ENCODE assay signal across 13 cellular contexts in the genomic region with DNA sequence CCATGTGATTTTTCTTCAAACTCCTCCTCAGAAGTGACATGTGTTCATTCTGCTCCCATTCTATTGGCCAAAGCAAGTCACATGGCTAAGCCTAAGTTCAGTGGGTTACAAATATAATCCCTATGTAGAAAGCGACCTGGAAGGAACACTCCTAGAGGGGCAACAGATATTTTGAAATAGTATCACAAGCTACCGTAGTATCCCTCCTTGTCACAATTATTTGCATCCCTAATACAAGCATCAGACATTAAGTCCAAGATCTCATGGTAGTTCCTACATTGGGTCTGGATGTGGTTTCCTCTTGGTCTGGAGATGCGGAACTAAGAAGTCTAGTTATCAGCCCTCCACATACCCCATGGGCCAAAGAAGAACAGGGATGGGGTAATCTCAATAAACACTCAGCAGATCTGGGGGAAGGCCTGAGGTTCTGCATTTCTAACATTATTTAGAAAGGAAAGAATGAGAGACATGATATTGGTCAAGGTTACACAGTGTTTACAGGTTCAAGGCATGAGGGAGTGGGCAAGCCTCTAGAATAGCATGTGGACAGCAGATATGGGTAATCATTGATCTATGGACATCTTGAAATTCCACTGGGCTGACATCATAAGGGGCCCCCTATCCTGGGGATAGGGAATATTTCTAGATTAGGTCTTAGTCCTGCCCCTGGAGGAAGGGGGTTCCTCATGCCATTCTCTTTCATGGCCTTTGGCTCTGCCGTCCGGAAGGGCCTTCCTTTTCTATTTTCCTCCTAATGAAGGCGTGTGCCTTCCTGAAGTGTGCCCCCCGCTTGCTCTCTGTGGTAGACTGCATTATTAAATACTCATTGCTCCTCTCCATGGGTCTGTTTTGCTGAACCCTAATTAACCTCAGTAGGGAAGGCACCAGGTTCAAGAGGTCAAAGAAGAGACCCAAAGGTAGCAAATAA.
DNase-seq lines count a peak whose midpoint lies in the region; ATAC-seq and TF ChIP-seq lines count a peak whose summit lies in the region.
"Had no signal": no experiment of that assay in that cellular context is flagged by ENCODE, and none has a peak within 500 bp of the region (broad histone marks: within the 10 kb centered on the region; RNA-seq: fewer than 3 reads in every experiment).

No MANE protein-coding gene starts in this region.

- TF ChIP-seq POLR2A in erythroblast (IDR thresholded peaks at IDR 0.05; ENCODE audit: low read length): no peak

- ATAC-seq in HG02610 (IDR thresholded peaks at IDR 0.05; ENCODE audit: unreplicated experiment) (no peak), GM19351 (IDR thresholded peaks at IDR 0.05; ENCODE audit: unreplicated experiment) (no peak)

- peak; percentile 76 for DNase-seq in GDM1 (lab: John Stamatoyannopoulos, UW)
- DNase-seq in NOMO-1 treated with dmso at 0.1 percent for 144 hours (lab: John Stamatoyannopoulos, UW; ENCODE audit: unreplicated experiment): peak; percentile 86
- peak; percentile 21 to 55 for DNase-seq in erythroblast (lab: John Stamatoyannopoulos, UW)
- peak; percentile 70 for DNase-seq in pons (ENCODE audit: low spot score)
- DNase-seq in stimulated activated CD4-positive, alpha-beta T cell treated with anti-CD3 and anti-CD28 coated beads, Interleukin-2, amount 100 ng/mL, for 48 hours: no peak
- DNase-seq: activated CD4-positive, alpha-beta memory T cell treated with anti-CD3 and anti-CD28 coated beads for 36 hours; activated naive CD4-positive, alpha-beta T cell; left colon; NCI-H1436; NCI-H82; RPMI8226 had no signal

Comparison
In these comparisons a context has a peak if more than half of its experiments do, and no peak if none do; other contexts are left out.
1. DNase-seq: peak in GDM1 (single experiment), NOMO-1 treated with dmso at 0.1 percent for 144 hours (single experiment), erythroblast (2 of 2) and pons (single experiment); none in stimulated activated CD4-positive, alpha-beta T cell treated with anti-CD3 and anti-CD28 coated beads, Interleukin-2, amount 100 ng/mL, for 48 hours (0 of 2).